In the genomic region with DNA sequence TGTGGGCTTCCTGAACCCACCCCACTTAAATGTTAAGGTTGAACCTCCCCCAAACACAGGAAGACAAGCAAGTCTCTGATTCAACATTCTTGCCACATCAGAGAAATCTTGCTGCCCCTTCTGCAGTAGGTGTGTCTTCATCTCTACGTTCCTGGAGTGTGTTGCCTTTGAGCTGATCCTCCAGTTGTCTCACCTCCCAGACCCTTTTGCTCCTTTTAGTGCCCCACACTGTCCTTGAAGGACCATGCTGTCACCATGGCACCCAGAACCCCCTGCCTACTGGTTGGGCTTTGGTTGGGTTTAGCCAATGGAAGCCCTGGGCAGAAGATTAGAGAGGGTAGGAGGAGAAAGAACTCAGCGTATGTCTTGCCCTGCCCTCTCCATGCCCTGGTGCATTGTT, we compare ENCODE assay signal across 13 cellular contexts. TPM values are rescaled to one million over a fixed set of nuclear protein-coding genes. Genes with fewer than 3 reads are reported as not detected.
DNase-seq lines count a peak whose midpoint lies in the region; TF ChIP-seq lines count a peak whose summit lies in the region.
"Had no signal": no experiment of that assay in that cellular context is flagged by ENCODE, and none has a peak within 500 bp of the region (broad histone marks: within the 10 kb centered on the region; RNA-seq: fewer than 3 reads in every experiment).

No MANE protein-coding gene starts in this region.

- dilution Hi-C loops in mammary epithelial cell (cut with HindIII; ENCODE audit: low sequenced_read_pairs) = no loop called here

- in situ Hi-C loops in mammary epithelial cell (cut with MboI; ENCODE audit: low sequenced_read_pairs in 2 of 2) = no loop called here

- TF ChIP-seq POLR2A in lower leg skin (IDR thresholded peaks at IDR 0.05) = no peak

- POLR2A ChIA-PET in MCF 10A (lab: Yijun Ruan, JAX) = interaction anchor here (0.6 to 2.6 kb wide), 6 partner anchors 8 to 46 kb away, joined by 3 to 20 read pairs (median 5); partner anchors contain the start of gene CAB39
- POLR2A ChIA-PET in activated CD4-positive, alpha-beta memory T cell treated with anti-CD3 and anti-CD28 coated beads, Interleukin-2, amount 10 ng/mL, durations not matched to agents 7 days and 5 days (lab: Charles Lee) = interaction anchor here (1.0 to 4.8 kb wide), 7 partner anchors 10 to 79 kb away, joined by 3 to 35 read pairs (median 5); partner anchors contain the start of gene CAB39

- H3K27me3 Mint-ChIP-seq in MCF 10A (ENCODE audit: insufficient read depth, unreplicated experiment) = no peaks in the 10 kb centered on the region
- no peaks in the 10 kb centered on the region for H3K27me3 Mint-ChIP-seq in activated CD4-positive, alpha-beta memory T cell treated with anti-CD3 and anti-CD28 coated beads, Interleukin-2, amount 10 ng/mL, durations not matched to agents 7 days and 5 days

- H3K4me2 ChIP-seq in mammary epithelial cell (ENCODE audit: insufficient read depth, low read depth, low read length) = no peak overlapping the region

- H2AFZ ChIP-seq in mammary epithelial cell (ENCODE audit: low read depth, low read length) = no peak overlapping the region

- intact Hi-C loops in MCF 10A (cut with micrococcal nuclease) = no loop called here
- intact Hi-C loops in mammary epithelial cell (cut with micrococcal nuclease) = no loop called here
- intact Hi-C loops in lower leg skin (cut with DNase I; ENCODE audit: low total_unique reads) = no loop called here

- H3K36me3 Mint-ChIP-seq in MCF 10A (ENCODE audit: insufficient read depth, unreplicated experiment) = peaks cover 28% of the 10 kb centered on the region
- peaks cover 61% of the 10 kb centered on the region for H3K36me3 Mint-ChIP-seq in activated CD4-positive, alpha-beta memory T cell treated with anti-CD3 and anti-CD28 coated beads, Interleukin-2, amount 10 ng/mL, durations not matched to agents 7 days and 5 days (ENCODE audit: low read depth)

- CTCF ChIA-PET in MCF 10A (lab: Yijun Ruan, JAX) = interaction anchor here (0.6 to 1.0 kb wide), 2 partner anchors 62 to 75 kb away, joined by 3 to 5 read pairs; no protein-coding TSS in a partner anchor
- CTCF ChIA-PET in mammary epithelial cell (lab: Charles Lee; ENCODE audit: low non-redundant PET) = no interaction called here
- CTCF ChIA-PET in activated CD4-positive, alpha-beta memory T cell treated with anti-CD3 and anti-CD28 coated beads, Interleukin-2, amount 10 ng/mL, durations not matched to agents 7 days and 5 days (lab: Charles Lee) = interaction anchor here (0.7 to 2.3 kb wide), 4 partner anchors 9 to 75 kb away, joined by 3 to 16 read pairs (median 8); no protein-coding TSS in a partner anchor

- H3K36me3 ChIP-seq in mammary epithelial cell (ENCODE audit: insufficient read depth, low read length) = peaks cover 19% of the 10 kb centered on the region

- H3K4me1 ChIP-seq in mammary epithelial cell (ENCODE audit: insufficient read depth, low read length) = peaks cover 11% of the 10 kb centered on the region
- H3K4me1 ChIP-seq: right lobe of liver had no signal

- peaks cover 7% of the 10 kb centered on the region for H4K20me1 ChIP-seq in mammary epithelial cell (ENCODE audit: insufficient read depth, low read length)

- H3K27ac ChIP-seq in mammary epithelial cell (ENCODE audit: insufficient read depth, low read depth, low read length) = no peak overlapping the region
- H3K27ac ChIP-seq: right lobe of liver had no signal

- H3K4me3 ChIP-seq in mammary epithelial cell (replicated peaks in 1 of 3; ENCODE audit: insufficient read depth in 1 of 3, low read depth in 2 of 3, low read length in 3 of 3) (no peak overlapping the region), lower leg skin (ENCODE audit: low read depth, poor library complexity, severe bottlenecking) (no peak overlapping the region)
- H3K4me3 ChIP-seq: right lobe of liver had no signal

- no peak overlapping the region for H3K4me3 Mint-ChIP-seq in MCF 10A (ENCODE audit: unreplicated experiment)
- H3K4me3 Mint-ChIP-seq in activated CD4-positive, alpha-beta memory T cell treated with anti-CD3 and anti-CD28 coated beads, Interleukin-2, amount 10 ng/mL, durations not matched to agents 7 days and 5 days = peak overlapping the region; percentile 9

- BruUV-seq in MCF 10A (replicated peaks; lab: Mats Ljungman, UMichigan) (no TSS peak), mammary epithelial cell (replicated peaks; lab: Mats Ljungman, UMichigan) (no TSS peak)

- DNase-seq in MCF 10A (ENCODE audit: unreplicated experiment) (no peak), mammary epithelial cell (no peak), NCI-H524 treated with DMSO at 0.1 percent for 48 hours (lab: John Stamatoyannopoulos, UW) (no peak), lower leg skin (ENCODE audit: low spot score in 2 of 2) (no peak), NCI-H2196 (lab: John Stamatoyannopoulos, UW; ENCODE audit: unreplicated experiment) (no peak)
- peak; percentile 20 for DNase-seq in activated CD4-positive, alpha-beta memory T cell treated with anti-CD3 and anti-CD28 coated beads, Interleukin-2, amount 10 ng/mL, durations not matched to agents 7 days and 5 days
- peak; percentile 9 for DNase-seq in effector CD8-positive, alpha-beta T cell (lab: John Stamatoyannopoulos, UW)
- peak; percentile 12 to 24 for DNase-seq in stimulated activated CD8-positive, alpha-beta memory T cell treated with anti-CD3 and anti-CD28 coated beads, Interleukin-7, amount 100 ng/mL, for 4 hours (ENCODE audit: low read depth in 2 of 2)
- DNase-seq: ACHN, GDM1, midbrain, NCI-H146, right lobe of liver had no signal

- H3K27ac Mint-ChIP-seq in MCF 10A (ENCODE audit: low read depth, unreplicated experiment) = peak overlapping the region; percentile 7
- H3K27ac Mint-ChIP-seq in activated CD4-positive, alpha-beta memory T cell treated with anti-CD3 and anti-CD28 coated beads, Interleukin-2, amount 10 ng/mL, durations not matched to agents 7 days and 5 days = peak overlapping the region; percentile 72

- no peaks in the 10 kb centered on the region for H3K9me3 ChIP-seq in mammary epithelial cell (replicated peaks; ENCODE audit: insufficient read depth, low read length)
- H3K9me3 ChIP-seq: right lobe of liver had no signal

- H3K4me1 Mint-ChIP-seq in MCF 10A (ENCODE audit: insufficient read depth, unreplicated experiment) = peaks cover 17% of the 10 kb centered on the region
- H3K4me1 Mint-ChIP-seq in activated CD4-positive, alpha-beta memory T cell treated with anti-CD3 and anti-CD28 coated beads, Interleukin-2, amount 10 ng/mL, durations not matched to agents 7 days and 5 days = peaks cover 65% of the 10 kb centered on the region

- TF ChIP-seq CTCF in MCF 10A (IDR thresholded peaks at IDR 0.05; ENCODE audit: unreplicated experiment) = no peak
- no peak for TF ChIP-seq CTCF in mammary epithelial cell (conservative IDR thresholded peaks at IDR 0.05 in 1 of 2, IDR thresholded peaks at IDR 0.05 in 1 of 2; ENCODE audit: extremely low read depth in 1 of 2, insufficient read depth in 1 of 2, low read depth in 1 of 2, low read length in 2 of 2)
- no peak for TF ChIP-seq CTCF in lower leg skin (IDR thresholded peaks at IDR 0.05)

- no peaks in the 10 kb centered on the region for H3K27me3 ChIP-seq in mammary epithelial cell (ENCODE audit: insufficient read depth, low read length)
- H3K27me3 ChIP-seq: right lobe of liver had no signal

- peaks cover 96% of the 10 kb centered on the region for H3K79me2 ChIP-seq in mammary epithelial cell (ENCODE audit: insufficient read depth, low read length)

- H3K9me3 Mint-ChIP-seq in MCF 10A (ENCODE audit: unreplicated experiment) = no peaks in the 10 kb centered on the region
- H3K9me3 Mint-ChIP-seq in activated CD4-positive, alpha-beta memory T cell treated with anti-CD3 and anti-CD28 coated beads, Interleukin-2, amount 10 ng/mL, durations not matched to agents 7 days and 5 days = no peaks in the 10 kb centered on the region

- H3K9ac ChIP-seq in mammary epithelial cell (ENCODE audit: insufficient read depth, low read length) = no peak overlapping the region

- WGBS in mammary epithelial cell (ENCODE audit: low coverage, missing lambda C conversion rate) = 60% methylated on average over 2 of the region's 2 CpGs
- WGBS in lower leg skin, 2 donors = 79% methylated on average over 2 of the region's 2 CpGs

RNA-seq across cellular contexts. Expression of gene CAB39, which starts 10.7 kb away (rescaled TPM):
- 76.9 and 91.7 TPM in 2 replicates for total RNA-seq in MCF 10A (2022)
- 100 to 1,000 TPM in 1 of 2 donors, 10 to 100 TPM in 1; 68.3 to 115 TPM for total RNA-seq in mammary epithelial cell
- polyA plus RNA-seq in mammary epithelial cell = 55.2 TPM
- 149 TPM for polyA minus RNA-seq in mammary epithelial cell
- total RNA-seq in activated CD4-positive, alpha-beta memory T cell treated with anti-CD3 and anti-CD28 coated beads, Interleukin-2, amount 10 ng/mL, durations not matched to agents 7 days and 5 days = 100 to 1,000 TPM; 156 to 161 TPM
- total RNA-seq in lower leg skin = 10 to 100 TPM; 65.5 to 74.7 (median 70.4) TPM

Comparison
In these comparisons a context has a peak if more than half of its experiments do, and no peak if none do; other contexts are left out.
1. DNase-seq: peak in activated CD4-positive, alpha-beta memory T cell treated with anti-CD3 and anti-CD28 coated beads, Interleukin-2, amount 10 ng/mL, durations not matched to agents 7 days and 5 days (single experiment), effector CD8-positive, alpha-beta T cell (single experiment) and stimulated activated CD8-positive, alpha-beta memory T cell treated with anti-CD3 and anti-CD28 coated beads, Interleukin-7, amount 100 ng/mL, for 4 hours (2 of 2); none in MCF 10A (single experiment), mammary epithelial cell (single experiment), NCI-H524 treated with DMSO at 0.1 percent for 48 hours (single experiment), lower leg skin (0 of 2) and NCI-H2196 (single experiment).